In genomic region chrX:103155201-103155600, GRCh38 we compare ENCODE assay signal across 1 cellular context.
TF ChIP-seq lines count a peak whose summit lies in the region.

No MANE protein-coding gene starts in this region.

TF ChIP-seq in HepG2, 621 proteins besides CTCF, POLR2A, EP300 and RAD21:
- TF ChIP-seq SIX4 (CRISPR knock-in tag; IDR thresholded peaks at IDR 0.05) (no peak), CEBPB (IDR thresholded peaks at IDR 0.05; ENCODE audit: borderline replicate concordance, low read depth, low read length) (peak; percentile 77; the same call in 1 of the 2 replicates)
